In genomic region chr1:30984167-30984870, GRCh38 we compare ENCODE assay signal across 14 cellular contexts.
DNase-seq lines count a peak whose midpoint lies in the region; ATAC-seq, FAIRE-seq and TF ChIP-seq lines count a peak whose summit lies in the region.
"Had no signal": no experiment of that assay in that cellular context is flagged by ENCODE, and none has a peak within 500 bp of the region (broad histone marks: within the 10 kb centered on the region; RNA-seq: fewer than 3 reads in every experiment).

No MANE protein-coding gene starts in this region.

- H3K9me1 ChIP-seq in K562 (ENCODE audit: control insufficient read depth, insufficient read depth, low read length) = peaks cover 4% of the 10 kb centered on the region

- H3K9me3 ChIP-seq in A673 (ENCODE audit: low read depth, low read length, poor library complexity, severe bottlenecking) = no peaks in the 10 kb centered on the region
- no peaks in the 10 kb centered on the region for H3K9me3 ChIP-seq in GM23248 (ENCODE audit: low read depth)
- H3K9me3 ChIP-seq in K562 (replicated peaks; ENCODE audit: control insufficient read depth, insufficient read depth, low read depth, low read length) = no peaks in the 10 kb centered on the region
- H3K9me3 ChIP-seq in ovary = no peaks in the 10 kb centered on the region
- H3K9me3 ChIP-seq: testis had no signal

- H3K9me2 ChIP-seq in GM23248 (ENCODE audit: insufficient read depth) = no peaks in the 10 kb centered on the region

- no peak for TF ChIP-seq RAD21 in K562 (CRISPR knock-in tag; conservative IDR thresholded peaks at IDR 0.05 in 1 of 2, IDR thresholded peaks at IDR 0.05 in 1 of 2)

- H3F3A ChIP-seq in GM23248 (ENCODE audit: insufficient read depth) = peaks cover 13% of the 10 kb centered on the region

- ATAC-seq in K562 (no peak), omental fat pad (ENCODE audit: low FRiP score) (peak; percentile 34)

- H3K27ac ChIP-seq in A673 (ENCODE audit: low read depth, low read length, poor library complexity, severe bottlenecking) = no peak overlapping the region
- H3K27ac ChIP-seq in GM23248 = no peak overlapping the region
- no peak overlapping the region for H3K27ac ChIP-seq in K562 (ENCODE audit: extremely low read depth, low read depth, low read length)
- no peak overlapping the region for H3K27ac ChIP-seq in ovary

- no peak for FAIRE-seq in K562 (lab: Jason Lieb, UNC)
- FAIRE-seq: H1 had no signal

- H3K27me3 ChIP-seq in A673 (replicated peaks; ENCODE audit: insufficient read depth, low read depth, low read length, poor library complexity) (no peaks in the 10 kb centered on the region), GM23248 (replicated peaks; ENCODE audit: insufficient read depth) (no peaks in the 10 kb centered on the region), K562 (ENCODE audit: control insufficient read depth in 2 of 2, insufficient read depth in 2 of 2, low read length in 2 of 2) (no peaks in the 10 kb centered on the region), ovary (no peaks in the 10 kb centered on the region), H7 (ENCODE audit: control insufficient read depth, insufficient read depth, low read length) (no peaks in the 10 kb centered on the region)
- H3K27me3 ChIP-seq: testis had no signal

- H2AFZ ChIP-seq in GM23248 = no peak overlapping the region
- no peak overlapping the region for H2AFZ ChIP-seq in K562 (ENCODE audit: low read depth, low read length)

- DNase-seq in A673 (ENCODE audit: low spot score) (no peak), GM23248 (peak; percentile 44), K562 (ENCODE audit: extremely low read depth in 1 of 4, low spot score in 3 of 4) (no peak), omental fat pad (ENCODE audit: low spot score) (no peak), ovary (no peak), kidney tubule cell (ENCODE audit: low spot score) (no peak), NOMO-1 treated with DMSO at 0.1 percent for 48 hours (lab: John Stamatoyannopoulos, UW; ENCODE audit: unreplicated experiment) (no peak), H7 (no peak)
- DNase-seq: activated naive CD8-positive, alpha-beta T cell treated with anti-CD3 and anti-CD28 coated beads, Interleukin-2, amount 10 ng/mL, durations not matched to agents 7 days and 5 days; DMS79; NCI-H1092 treated with DMSO at 0.1 percent for 48 hours; SHP77 treated with DMSO at 0.1 percent for 48 hours; testis had no signal

- WGBS in GM23248 (ENCODE audit: low coverage in 1 of 2, low lambda C conversion rate in 2 of 2, missing lambda C conversion rate in 2 of 2), 2 experiments = 35% methylated on average over 4 of the region's 4 CpGs
- 92% methylated on average over 4 of the region's 4 CpGs for WGBS in K562 (ENCODE audit: insufficient coverage, low coverage, missing lambda C conversion rate)
- WGBS in ovary, 3 donors = 48 to 52% (median 51%) methylated on average over 4 of the region's 4 CpGs

- intact Hi-C loops in A673 (cut with micrococcal nuclease; ENCODE audit: unreplicated experiment) = no loop called here
- intact Hi-C loops in K562 (cut with micrococcal nuclease) = no loop called here
- intact Hi-C loops in ovary (cut with DNase I) = no loop called here

- peaks cover 23% of the 10 kb centered on the region for H3K4me1 ChIP-seq in A673 (ENCODE audit: insufficient read depth, low read length, poor library complexity, severe bottlenecking)
- peaks cover 51% of the 10 kb centered on the region for H3K4me1 ChIP-seq in GM23248 (ENCODE audit: insufficient read depth)
- peaks cover 4 to 6% of the 10 kb centered on the region in 2 experiments; a peak in 3 of 5 replicates for H3K4me1 ChIP-seq in K562 (replicated peaks in 1 of 2; ENCODE audit: control insufficient read depth in 2 of 2, insufficient read depth in 2 of 2, low read length in 2 of 2)
- peaks cover 10% of the 10 kb centered on the region for H3K4me1 ChIP-seq in ovary (ENCODE audit: insufficient read depth)

- CTCF ChIA-PET in A673 (lab: Charles Lee) (no interaction called here), K562 (lab: Yijun Ruan, JAX; ENCODE audit: low intra/inter-chr PET ratio) (no interaction called here)

- BruUV-seq in A673 (replicated peaks; lab: Mats Ljungman, UMichigan) = no TSS peak
- no TSS peak for BruUV-seq in K562 (replicated peaks; lab: Mats Ljungman, UMichigan)

- peaks cover 30% of the 10 kb centered on the region for H4K20me1 ChIP-seq in GM23248 (ENCODE audit: insufficient read depth)
- peaks cover 7% of the 10 kb centered on the region for H4K20me1 ChIP-seq in K562 (replicated peaks; ENCODE audit: control insufficient read depth, insufficient read depth, low read length)

- in situ Hi-C loops in GM23248 (cut with MboI) (no loop called here), K562 (cut with MboI) (no loop called here)

- TF ChIP-seq EP300 in K562 (IDR thresholded peaks at IDR 0.05; ENCODE audit: low read length) = no peak
- no peak for TF ChIP-seq EP300 in ovary (IDR thresholded peaks at IDR 0.05)

- TF ChIP-seq CTCF in A673 (conservative IDR thresholded peaks at IDR 0.05; ENCODE audit: low read depth, low read length) = 0 out of 2 replicates have a peak, but pooled peaks have one; percentile 18
- TF ChIP-seq CTCF in K562 (IDR thresholded peaks at IDR 0.05 in 2 of 3, conservative IDR thresholded peaks at IDR 0.05 in 1 of 3; ENCODE audit: insufficient read depth in 2 of 3, low read depth in 1 of 3, low read length in 3 of 3) = no peak
- no peak for TF ChIP-seq CTCF in omental fat pad (IDR thresholded peaks at IDR 0.05)
- TF ChIP-seq CTCF in ovary (IDR thresholded peaks at IDR 0.05) = no peak

- TF ChIP-seq POLR2A in K562 (conservative IDR thresholded peaks at IDR 0.05) (no peak), ovary (IDR thresholded peaks at IDR 0.05) (no peak)

- POLR2A ChIA-PET in A673 (lab: Charles Lee; ENCODE audit: low non-redundant PET) = interaction anchor here (0.7 kb wide), 1 partner anchor 77 kb away, joined by 3 read pairs; no protein-coding TSS in a partner anchor
- POLR2A ChIA-PET in K562 (lab: Yijun Ruan, JAX) = interaction anchor here (0.6 to 3.2 kb wide), 4 partner anchors 10 to 259 kb away, joined by 3 to 13 read pairs (median 4); no protein-coding TSS in a partner anchor

- H3K79me2 ChIP-seq in GM23248 (ENCODE audit: insufficient read depth) = peaks cover 100% of the 10 kb centered on the region
- H3K79me2 ChIP-seq in K562 (ENCODE audit: control insufficient read depth, insufficient read depth, low read length) = peaks cover 89% of the 10 kb centered on the region

- H3K9ac ChIP-seq in GM23248 (no peak overlapping the region), K562 (ENCODE audit: insufficient read depth in 1 of 2, low read depth in 2 of 2, low read length in 2 of 2) (no peak overlapping the region)

- H3K4me3 ChIP-seq in A673 (ENCODE audit: low read depth, low read length, poor library complexity, severe bottlenecking) (no peak overlapping the region), GM23248 (no peak overlapping the region), K562 (no peak overlapping the region), ovary (no peak overlapping the region), H7 (ENCODE audit: insufficient read depth, low read depth, low read length) (no peak overlapping the region)
- H3K4me3 ChIP-seq: testis had no signal

- peaks cover 16% of the 10 kb centered on the region for H3K36me3 ChIP-seq in A673 (ENCODE audit: insufficient read depth, low read length, poor library complexity, severe bottlenecking)
- H3K36me3 ChIP-seq in GM23248 (ENCODE audit: low read depth) = peaks cover 19% of the 10 kb centered on the region; the same call in 1 of the 2 replicates
- peaks cover 74% of the 10 kb centered on the region for H3K36me3 ChIP-seq in K562 (ENCODE audit: control insufficient read depth, insufficient read depth, low read length)
- no peaks in the 10 kb centered on the region for H3K36me3 ChIP-seq in ovary
- peaks cover 7% of the 10 kb centered on the region for H3K36me3 ChIP-seq in H7 (replicated peaks; ENCODE audit: control insufficient read depth, insufficient read depth, low read length)

- H3K4me2 ChIP-seq in GM23248 (ENCODE audit: unreplicated experiment) = no peak overlapping the region
- no peak overlapping the region for H3K4me2 ChIP-seq in K562 (ENCODE audit: insufficient read depth, low read length)

TF ChIP-seq in K562, 482 proteins besides CTCF, POLR2A, EP300 and RAD21 (continues in another document):
- TF ChIP-seq, protein P1, sequence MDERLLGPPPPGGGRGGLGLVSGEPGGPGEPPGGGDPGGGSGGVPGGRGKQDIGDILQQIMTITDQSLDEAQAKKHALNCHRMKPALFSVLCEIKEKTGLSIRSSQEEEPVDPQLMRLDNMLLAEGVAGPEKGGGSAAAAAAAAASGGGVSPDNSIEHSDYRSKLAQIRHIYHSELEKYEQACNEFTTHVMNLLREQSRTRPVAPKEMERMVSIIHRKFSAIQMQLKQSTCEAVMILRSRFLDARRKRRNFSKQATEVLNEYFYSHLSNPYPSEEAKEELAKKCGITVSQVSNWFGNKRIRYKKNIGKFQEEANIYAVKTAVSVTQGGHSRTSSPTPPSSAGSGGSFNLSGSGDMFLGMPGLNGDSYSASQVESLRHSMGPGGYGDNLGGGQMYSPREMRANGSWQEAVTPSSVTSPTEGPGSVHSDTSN (CRISPR knock-in tag; IDR thresholded peaks at IDR 0.05; ENCODE audit: low read depth) = no peak
- TF ChIP-seq, protein P1 (tag; conservative IDR thresholded peaks at IDR 0.05; ENCODE audit: low read depth) = 0 out of 2 replicates have a peak, but pooled peaks have one; percentile 46
- no peak for TF ChIP-seq CSDE1 (IDR thresholded peaks at IDR 0.05)
- TF ChIP-seq FIP1L1 (IDR thresholded peaks at IDR 0.05; ENCODE audit: low read depth, low read length, poor library complexity, severe bottlenecking) = no peak
